14 cellular contexts compared by ENCODE assay signal in the genomic region with DNA sequence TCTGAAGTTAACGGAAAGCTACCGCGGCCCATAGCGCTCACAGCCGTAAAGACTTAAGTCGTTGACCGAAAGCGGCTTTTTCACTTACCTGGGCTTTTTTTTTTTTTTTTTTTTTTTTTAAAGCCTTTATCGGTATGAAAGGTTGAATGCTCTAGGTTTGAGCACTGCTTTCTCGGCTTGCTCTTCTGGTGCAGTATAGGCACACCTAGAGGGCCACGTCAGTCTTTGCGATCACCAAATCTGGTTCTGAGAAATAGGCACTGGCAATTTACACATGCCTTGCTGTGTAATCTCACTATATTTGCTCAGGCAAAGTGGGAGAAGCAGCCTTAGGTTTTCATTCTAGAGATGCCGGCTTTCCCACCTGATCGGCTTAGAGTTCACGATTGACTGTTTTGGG. TPM values are rescaled to one million over a fixed set of nuclear protein-coding genes. Genes with fewer than 3 reads are reported as not detected.
DNase-seq lines count a peak whose midpoint lies in the region; ATAC-seq, FAIRE-seq and TF ChIP-seq lines count a peak whose summit lies in the region.
"Not testable (repeated sequence)": the region's sequence is repeated elsewhere in the genome, so short reads cannot be mapped to it uniquely, and the experiment has no call there.
"Had no signal": no experiment of that assay in that cellular context is flagged by ENCODE, and none has a peak within 500 bp of the region (broad histone marks: within the 10 kb centered on the region; RNA-seq: fewer than 3 reads in every experiment).

No MANE protein-coding gene starts in this region.

- not testable (repeated sequence) for H3K27ac Mint-ChIP-seq in activated CD8-positive, alpha-beta T cell treated with anti-CD3 and anti-CD28 coated beads for 36 hours

- not testable (repeated sequence) for H3K4me2 ChIP-seq in DND-41 (ENCODE audit: insufficient read depth, low read length)

- not testable (repeated sequence) for H3K9me3 ChIP-seq in DND-41 (ENCODE audit: insufficient read depth, low read length, severe bottlenecking); pancreas

- H3K27ac ChIP-seq in DND-41 (ENCODE audit: low read length); pancreas: not testable (repeated sequence)

- H3K27me3 ChIP-seq in DND-41 (ENCODE audit: insufficient read depth, low read length, poor library complexity); pancreas: not testable (repeated sequence)

- H3K9me3 Mint-ChIP-seq in activated CD8-positive, alpha-beta T cell treated with anti-CD3 and anti-CD28 coated beads for 36 hours, result not testable (repeated sequence)

- not testable (repeated sequence) for H4K20me1 ChIP-seq in DND-41 (ENCODE audit: insufficient read depth, low read length)

- H3K4me3 Mint-ChIP-seq in activated CD8-positive, alpha-beta T cell treated with anti-CD3 and anti-CD28 coated beads for 36 hours, result not testable (repeated sequence)

- not testable (repeated sequence) for TF ChIP-seq CTCF in DND-41 (IDR thresholded peaks at IDR 0.05; ENCODE audit: borderline replicate concordance, extremely low read depth, low read length, poor library complexity, severe bottlenecking); activated CD8-positive, alpha-beta T cell treated with anti-CD3 and anti-CD28 coated beads for 36 hours (IDR thresholded peaks at IDR 0.05); pancreas (IDR thresholded peaks at IDR 0.05)

- not testable (repeated sequence) for H3K4me1 ChIP-seq in DND-41 (ENCODE audit: insufficient read depth, low read length); pancreas

- not testable (repeated sequence) for H3K36me3 Mint-ChIP-seq in activated CD8-positive, alpha-beta T cell treated with anti-CD3 and anti-CD28 coated beads for 36 hours (ENCODE audit: low read depth)

- not testable (repeated sequence) for H2AFZ ChIP-seq in DND-41 (ENCODE audit: low read depth, low read length)

- not testable (repeated sequence) for H3K4me3 ChIP-seq in DND-41 (ENCODE audit: low read depth in 1 of 2, low read length in 2 of 2); pancreas

- not testable (repeated sequence) for H3K79me2 ChIP-seq in DND-41 (ENCODE audit: insufficient read depth, low read length)

- not testable (repeated sequence) for H3K36me3 ChIP-seq in DND-41 (ENCODE audit: insufficient read depth, low read length); pancreas

- not testable (repeated sequence) for DNase-seq in DND-41; activated CD8-positive, alpha-beta T cell treated with anti-CD3 and anti-CD28 coated beads for 36 hours; pancreas

- ATAC-seq in DND-41 (ENCODE audit: insufficient read depth, low read depth) (peak; percentile 2; the same call in 2 of the 3 replicates), GM19328 (IDR thresholded peaks at IDR 0.05; ENCODE audit: unreplicated experiment) (peak; percentile 16), GM21526 (IDR thresholded peaks at IDR 0.05; ENCODE audit: low FRiP score, unreplicated experiment) (peak; percentile 8), HG02943 (IDR thresholded peaks at IDR 0.05; ENCODE audit: low read depth, unreplicated experiment) (peak; percentile 13), HG03432 (IDR thresholded peaks at IDR 0.05; ENCODE audit: unreplicated experiment) (peak; percentile 3), esophagus mucosa (peak; percentile 23), pancreas (peak; percentile 2 to 23 (median 10))
- ATAC-seq in activated CD8-positive, alpha-beta T cell treated with anti-CD3 and anti-CD28 coated beads for 36 hours, result peak; percentile 24

- POLR2A ChIA-PET in activated CD8-positive, alpha-beta T cell treated with anti-CD3 and anti-CD28 coated beads for 36 hours (lab: Charles Lee), result not testable (repeated sequence)

- not testable (repeated sequence) for H3K9ac ChIP-seq in DND-41 (ENCODE audit: low read depth, low read length)

- H3K4me1 Mint-ChIP-seq in activated CD8-positive, alpha-beta T cell treated with anti-CD3 and anti-CD28 coated beads for 36 hours (ENCODE audit: low read depth), result not testable (repeated sequence)

- no CpG with 5 or more reads among the region's 15 CpGs for WGBS in pancreas, 2 donors

- intact Hi-C loops in activated CD8-positive, alpha-beta T cell treated with anti-CD3 and anti-CD28 coated beads for 36 hours (cut with micrococcal nuclease); pancreas (cut with DNase I): not testable (repeated sequence)

- FAIRE-seq in pancreas (lab: Jason Lieb, UNC), result not testable (repeated sequence)

- CTCF ChIA-PET in activated CD8-positive, alpha-beta T cell treated with anti-CD3 and anti-CD28 coated beads for 36 hours (lab: Charles Lee), result not testable (repeated sequence)

- H3K27me3 Mint-ChIP-seq in activated CD8-positive, alpha-beta T cell treated with anti-CD3 and anti-CD28 coated beads for 36 hours, result not testable (repeated sequence)

RNA-seq across cellular contexts. Expression of a gene that starts 50.6 kb away (rescaled TPM):
- not detected for total RNA-seq in activated CD8-positive, alpha-beta T cell treated with anti-CD3 and anti-CD28 coated beads for 36 hours
- total RNA-seq in esophagus mucosa (0.40 TPM), pancreas (10 to 100 TPM in 1 of 6 donors, 1 to 10 TPM in 3, under 1 TPM in 2; 0.19 to 13.9 (median 2.0) TPM)
- 1 to 10 TPM; 5.3 to 5.8 TPM for polyA plus RNA-seq in pancreas
- total RNA-seq: A673; activated CD4-positive, alpha-beta T cell treated with anti-CD3 and anti-CD28 coated beads, Interleukin-2, amount 10 ng/mL, durations not matched to agents 24 days and 14 days; B cell; smooth muscle cell; T-helper 2 cell treated with Interferon-gamma antibody and Interleukin-4, amounts not matched to agents 100 ng/mL and 5 ng/mL, for 36 hours had no signal
- polyA plus RNA-seq: immature natural killer cell, smooth muscle cell had no signal
